22 cellular contexts compared by ENCODE assay signal in genomic region chr9:78927099-78927940, GRCh38.
"Had no signal": no experiment of that assay in that cellular context is flagged by ENCODE, and none has a peak within 500 bp of the region (broad histone marks: within the 10 kb centered on the region; RNA-seq: fewer than 3 reads in every experiment).

No MANE protein-coding gene starts in this region.

- H3K4me1 ChIP-seq: adrenal gland, ascending aorta, left lung, neural progenitor cell, prostate gland, right atrium auricular region, vagina had no signal

- H3K36me3 ChIP-seq: adrenal gland, ascending aorta, left lung, neural progenitor cell, prostate gland, right atrium auricular region, thoracic aorta, vagina had no signal

- H3K9ac ChIP-seq: neural progenitor cell had no signal

- DNase-seq: activated CD4-positive, alpha-beta T cell treated with anti-CD3 and anti-CD28 coated beads for 4 hours; activated CD4-positive, alpha-beta T cell treated with anti-CD3 and anti-CD28 coated beads, Interleukin-2, amount 50 U/mL, for 48 hours; activated CD4-positive, CD25-positive, alpha-beta regulatory T cell; activated CD8-positive, alpha-beta memory T cell treated with anti-CD3 and anti-CD28 coated beads, Interleukin-2, amount 50 U/mL, for 48 hours; activated naive CD4-positive, alpha-beta T cell; activated T-cell treated with anti-CD3 and anti-CD28 coated beads, Interleukin-2, amount 50 U/mL, for 4 hours; adrenal gland; central memory CD4-positive, alpha-beta T cell; dermis blood vessel endothelial cell; effector CD8-positive, alpha-beta T cell; erythroblast; foreskin melanocyte; left lung; naive thymus-derived CD4-positive, alpha-beta T cell; stimulated activated CD4-positive, alpha-beta T cell treated with anti-CD3 and anti-CD28 coated beads, Interleukin-4, amount 100 ng/mL, for 24 hours; stimulated activated naive CD4-positive, alpha-beta T cell treated with Interleukin-2 at 50 U/mL for 16 hours had no signal

- H3K4me3 ChIP-seq: adrenal gland, ascending aorta, left lung, neural progenitor cell, prostate gland, right atrium auricular region, thoracic aorta, vagina had no signal

- ATAC-seq: activated T-cell treated with anti-CD3 and anti-CD28 coated beads, Interleukin-2, amount 50 U/mL, for 4 hours; left lung; naive thymus-derived CD4-positive, alpha-beta T cell had no signal

- H3K27ac ChIP-seq: adrenal gland, ascending aorta, left lung, neural progenitor cell, prostate gland, right atrium auricular region, thoracic aorta, vagina had no signal

- H3K9me3 ChIP-seq: adrenal gland, ascending aorta, left lung, prostate gland, right atrium auricular region, thoracic aorta, vagina had no signal

- H3K27me3 ChIP-seq: adrenal gland, ascending aorta, left lung, neural progenitor cell, right atrium auricular region, vagina had no signal
